In genomic region chr12:54560374-54560858, GRCh38 we compare ENCODE assay signal across 7 cellular contexts. TPM values are rescaled to one million over a fixed set of nuclear protein-coding genes. Genes with fewer than 3 reads are reported as not detected.
DNase-seq lines count a peak whose midpoint lies in the region; ATAC-seq and TF ChIP-seq lines count a peak whose summit lies in the region.

No MANE protein-coding gene starts in this region.

- TF ChIP-seq POLR2A in GM18526 (IDR thresholded peaks at IDR 0.05; ENCODE audit: extremely low read depth, insufficient read length) (peak; percentile 45), erythroblast (IDR thresholded peaks at IDR 0.05; ENCODE audit: low read length) (peak; percentile 32)

- ATAC-seq in HG02938 (IDR thresholded peaks at IDR 0.05; ENCODE audit: unreplicated experiment) = peak; percentile 99

- DNase-seq in NCI-H460 (ENCODE audit: extremely low read depth, low read depth) (peak; percentile 25), activated T-cell treated with anti-CD3 and anti-CD28 coated beads for 4 hours (peak; percentile 76), erythroblast (lab: John Stamatoyannopoulos, UW) (peak; percentile 70 to 75), mucosa of gallbladder (ENCODE audit: low spot score) (peak; percentile 91)
- peak; percentile 74 for DNase-seq in stimulated activated CD8-positive, alpha-beta memory T cell treated with anti-CD3 and anti-CD28 coated beads, Interleukin-4, amount 100 ng/mL, for 24 hours (ENCODE audit: low read depth)

RNA-seq across cellular contexts. Expression of gene PDE1B, which starts 11.0 kb away (rescaled TPM):
- total RNA-seq in NCI-H460 (2014; rRNA removed; shearing (Covaris generic)) = not detected in 2 replicates
- polyA plus RNA-seq in NCI-H460 (2014; cell fraction: nucleus; rRNA removed) = 0.02 TPM in 1 of 2 replicates, not detected in the other
- total RNA-seq in mucosa of gallbladder = 3.2 TPM

RNA-seq across cellular contexts. Expression of gene PPP1R1A, which starts 28.0 kb away (rescaled TPM):
- total RNA-seq in NCI-H460 (2014; rRNA removed; shearing (Covaris generic)) = not detected in 2 replicates
- polyA plus RNA-seq in NCI-H460 (2014; cell fraction: nucleus; rRNA removed) = not detected in 2 replicates
- total RNA-seq in mucosa of gallbladder = 17.2 TPM

Comparison
In these comparisons a context has a peak if more than half of its experiments do, and no peak if none do; other contexts are left out.
1. Peak in every context shown above with its lines: DNase-seq and ATAC-seq.
2. DNase-seq: peak in every context shown above with its lines; median percentile 91 in mucosa of gallbladder; 76 in activated T-cell treated with anti-CD3 and anti-CD28 coated beads for 4 hours; 74 in stimulated activated CD8-positive, alpha-beta memory T cell treated with anti-CD3 and anti-CD28 coated beads, Interleukin-4, amount 100 ng/mL, for 24 hours; 72 in erythroblast; 25 in NCI-H460.
3. RNA of gene PPP1R1A, which starts 28.0 kb away (total RNA-seq): 17.2 TPM in mucosa of gallbladder (single experiment); not detected in NCI-H460; every median in the first group is over 10 times any median in the second.